13 cellular contexts compared by ENCODE assay signal in genomic region chr3:4174760-4175159, GRCh38.
"Had no signal": no experiment of that assay in that cellular context is flagged by ENCODE, and none has a peak within 500 bp of the region (broad histone marks: within the 10 kb centered on the region; RNA-seq: fewer than 3 reads in every experiment).

No MANE protein-coding gene starts in this region.

- DNase-seq: activated gamma-delta T cell treated with Interleukin-2 at 50 U/mL for 16 hours; activated T-cell treated with anti-CD3 and anti-CD28 coated beads, Interleukin-2, amount 50 U/mL, for 1 hour; effector CD4-positive, alpha-beta T cell; foreskin keratinocyte; left lung; sigmoid colon; stimulated activated CD4-positive, alpha-beta T cell treated with anti-CD3 and anti-CD28 coated beads, Interleukin-15, amount 100 ng/mL, for 24 hours; stomach; trophoblast cell; uterus had no signal

- ATAC-seq: body of pancreas; foreskin keratinocyte; left lung; naive thymus-derived CD8-positive, alpha-beta T cell; stimulated activated memory B cell treated with anti-CD40 and anti-IgM and Interleukin-4, amounts not matched to agents 10 μg/mL and 1 μg/mL and 100 μg/mL, for 72 hours had no signal
